In genomic region chr20:45339799-45340198, GRCh38 we compare ENCODE assay signal across 15 cellular contexts. TPM values are rescaled to one million over a fixed set of nuclear protein-coding genes. Genes with fewer than 3 reads are reported as not detected.
DNase-seq lines count a peak whose midpoint lies in the region; ATAC-seq, FAIRE-seq and TF ChIP-seq lines count a peak whose summit lies in the region.
"Had no signal": no experiment of that assay in that cellular context is flagged by ENCODE, and none has a peak within 500 bp of the region (broad histone marks: within the 10 kb centered on the region; RNA-seq: fewer than 3 reads in every experiment).

No MANE protein-coding gene starts in this region.

- TF ChIP-seq CTCF in body of pancreas (IDR thresholded peaks at IDR 0.05): no peak
- no peak for TF ChIP-seq CTCF in mesothelial cell of epicardium (IDR thresholded peaks at IDR 0.05; ENCODE audit: unreplicated experiment)
- no peak for TF ChIP-seq CTCF in upper lobe of left lung (IDR thresholded peaks at IDR 0.05)
- TF ChIP-seq CTCF in natural killer cell (IDR thresholded peaks at IDR 0.05): no peak
- TF ChIP-seq CTCF in D721Med (IDR thresholded peaks at IDR 0.05; ENCODE audit: insufficient read depth, missing control alignments): no peak

- intact Hi-C loops in body of pancreas (cut with DNase I): no loop called here
- intact Hi-C loops in natural killer cell (cut with micrococcal nuclease): no loop called here

- H3K27ac ChIP-seq in body of pancreas: peak overlapping the region; percentile 91 to 99 (median 98)
- H3K27ac ChIP-seq in upper lobe of left lung: peak overlapping the region; percentile 76 to 92 (median 92)
- H3K27ac ChIP-seq: SJCRH30 had no signal

- H3K27ac Mint-ChIP-seq in mesothelial cell of epicardium (peak overlapping the region; percentile 98), natural killer cell (no peak overlapping the region)
- H3K27ac Mint-ChIP-seq: activated B cell treated with CpG ODN at 0.5 μM for 24 hours; activated T-cell treated with anti-CD3 and anti-CD28 coated beads, Interleukin-2, amount 50 U/mL, for 24 hours had no signal

- H3K27me3 Mint-ChIP-seq in mesothelial cell of epicardium (ENCODE audit: low read depth) (no peaks in the 10 kb centered on the region), natural killer cell (ENCODE audit: low read depth in 2 of 2) (no peaks in the 10 kb centered on the region)
- H3K27me3 Mint-ChIP-seq: activated T-cell treated with anti-CD3 and anti-CD28 coated beads, Interleukin-2, amount 50 U/mL, for 24 hours had no signal

- H3K4me3 ChIP-seq in body of pancreas: no peak overlapping the region
- H3K4me3 ChIP-seq in upper lobe of left lung: no peak overlapping the region
- H3K4me3 ChIP-seq: SJCRH30 had no signal

- H3K9me3 ChIP-seq in body of pancreas: no peaks in the 10 kb centered on the region
- H3K9me3 ChIP-seq in upper lobe of left lung: no peaks in the 10 kb centered on the region
- H3K9me3 ChIP-seq: SJCRH30 had no signal

- ATAC-seq in body of pancreas (no peak), upper lobe of left lung (ENCODE audit: low FRiP score in 2 of 2) (no peak), natural killer cell (no peak), GM18873 (IDR thresholded peaks at IDR 0.05; ENCODE audit: low FRiP score, unreplicated experiment) (no peak)

- TF ChIP-seq EP300 in upper lobe of left lung (IDR thresholded peaks at IDR 0.05): no peak

- H3K4me3 Mint-ChIP-seq in mesothelial cell of epicardium: no peak overlapping the region
- no peak overlapping the region for H3K4me3 Mint-ChIP-seq in natural killer cell
- H3K4me3 Mint-ChIP-seq: activated B cell treated with CpG ODN at 0.5 μM for 24 hours; activated T-cell treated with anti-CD3 and anti-CD28 coated beads, Interleukin-2, amount 50 U/mL, for 24 hours had no signal

- H3K9me3 Mint-ChIP-seq in mesothelial cell of epicardium: no peaks in the 10 kb centered on the region
- H3K9me3 Mint-ChIP-seq in natural killer cell: no peaks in the 10 kb centered on the region
- H3K9me3 Mint-ChIP-seq: activated B cell treated with CpG ODN at 0.5 μM for 24 hours; activated T-cell treated with anti-CD3 and anti-CD28 coated beads, Interleukin-2, amount 50 U/mL, for 24 hours; naive B cell had no signal

- H3K36me3 Mint-ChIP-seq in mesothelial cell of epicardium (peaks cover 5% of the 10 kb centered on the region), natural killer cell (no peaks in the 10 kb centered on the region)
- H3K36me3 Mint-ChIP-seq: naive B cell had no signal

- H3K27me3 ChIP-seq in body of pancreas (no peaks in the 10 kb centered on the region), upper lobe of left lung (no peaks in the 10 kb centered on the region)
- H3K27me3 ChIP-seq: SJCRH30 had no signal

- 33 to 50% methylated on average over 2 of the region's 2 CpGs for WGBS in body of pancreas, 2 donors
- 97 to 100% methylated on average over 1 to 2 of the region's 2 CpGs for WGBS in upper lobe of left lung, 2 donors

- H3K36me3 ChIP-seq in body of pancreas (replicated peaks in 1 of 2; ENCODE audit: insufficient read depth in 1 of 2, low read depth in 2 of 2): peaks cover under 1 to 5% of the 10 kb centered on the region in 2 donors
- peaks cover 3 to 33% (median 13%) of the 10 kb centered on the region in 4 donors for H3K36me3 ChIP-seq in upper lobe of left lung
- H3K36me3 ChIP-seq: SJCRH30 had no signal

- H3K4me1 Mint-ChIP-seq in mesothelial cell of epicardium (peaks cover 74% of the 10 kb centered on the region), natural killer cell (no peaks in the 10 kb centered on the region)
- H3K4me1 Mint-ChIP-seq: activated B cell treated with CpG ODN at 0.5 μM for 24 hours had no signal

- DNase-seq in NCI-H748 (lab: John Stamatoyannopoulos, UW; ENCODE audit: unreplicated experiment): peak; percentile 55
- no peak for DNase-seq in NCI-H748 treated with DMSO at 0.1 percent for 48 hours (lab: John Stamatoyannopoulos, UW)
- DNase-seq in body of pancreas: no peak
- no peak for DNase-seq in mesothelial cell of epicardium (ENCODE audit: low spot score in 2 of 2, unreplicated experiment in 2 of 2)
- DNase-seq in upper lobe of left lung: no peak
- no peak for DNase-seq in natural killer cell
- DNase-seq in D721Med (ENCODE audit: insufficient read length, low spot score): no peak
- DNase-seq: activated B cell treated with CpG ODN at 0.5 μM for 24 hours; activated T-cell treated with anti-CD3 and anti-CD28 coated beads, Interleukin-2, amount 50 U/mL, for 24 hours; anterior cingulate cortex; Karpas-422; naive B cell; SJCRH30 had no signal

- H3K4me1 ChIP-seq in body of pancreas: peaks cover 97% of the 10 kb centered on the region
- peaks cover 53 to 85% (median 66%) of the 10 kb centered on the region in 4 donors for H3K4me1 ChIP-seq in upper lobe of left lung

- TF ChIP-seq POLR2A in body of pancreas (IDR thresholded peaks at IDR 0.05) (no peak), upper lobe of left lung (IDR thresholded peaks at IDR 0.05) (no peak)

- FAIRE-seq in D721Med (lab: Jason Lieb, UNC): no peak
- FAIRE-seq: A204.1 had no signal

RNA-seq across cellular contexts. Expression of gene SDC4, which starts 8.4 kb away (rescaled TPM):
- total RNA-seq in body of pancreas (10 to 100 TPM; 62.0 to 97.6 TPM), mesothelial cell of epicardium (44.3 to 46.7 TPM (median 46.7 TPM) in 3 replicates), upper lobe of left lung (100 to 1,000 TPM; 178 to 568 (median 291) TPM), natural killer cell (1 to 10 TPM in 2 of 3 donors, under 1 TPM in 1; 0.45 to 1.8 (median 1.5) TPM)
- total RNA-seq: activated B cell treated with CpG ODN at 0.5 μM for 24 hours had no signal

RNA-seq across cellular contexts. Expression of gene SYS1, which starts 23.2 kb away (rescaled TPM):
- 10 to 100 TPM; 14.2 to 15.3 TPM for total RNA-seq in body of pancreas
- 25.6 to 27.2 TPM (median 26.7 TPM) in 3 replicates for total RNA-seq in mesothelial cell of epicardium
- total RNA-seq in upper lobe of left lung: 10 to 100 TPM; 31.0 to 61.4 (median 50.7) TPM
- total RNA-seq in natural killer cell: 10 to 100 TPM; 73.8 to 77.4 (median 74.0) TPM

RNA-seq across cellular contexts. Expression of gene MATN4, which starts 31.7 kb away (rescaled TPM):
- total RNA-seq in body of pancreas (1 to 10 TPM; 4.9 to 5.3 TPM), mesothelial cell of epicardium (0.11 TPM in 1 of 3 replicates, not detected in the others), upper lobe of left lung (under 1 TPM in 2 of 6 donors, not detected in 4; 0.30 to 0.44 TPM), natural killer cell (not detected)
- total RNA-seq: activated B cell treated with CpG ODN at 0.5 μM for 24 hours had no signal

RNA-seq across cellular contexts. Expression of gene RBPJL, which starts 33.2 kb away (rescaled TPM):
- total RNA-seq in body of pancreas: 100 to 1,000 TPM; 306 to 837 TPM
- total RNA-seq in mesothelial cell of epicardium: not detected in 3 replicates
- under 1 TPM in 2 of 6 donors, not detected in 4; 0.09 to 0.13 TPM for total RNA-seq in upper lobe of left lung
- total RNA-seq in natural killer cell: not detected
- total RNA-seq: activated B cell treated with CpG ODN at 0.5 μM for 24 hours, SJCRH30 had no signal

RNA-seq across cellular contexts. Expression of gene TP53TG5, which starts 38.3 kb away (rescaled TPM):
- total RNA-seq in body of pancreas (not detected), mesothelial cell of epicardium (0.47 to 0.69 TPM in 2 of 3 replicates, not detected in the other), upper lobe of left lung (not detected), natural killer cell (under 1 TPM in 1 of 3 donors, not detected in 2; 0.14 TPM)
- total RNA-seq: activated B cell treated with CpG ODN at 0.5 μM for 24 hours, SJCRH30 had no signal

Comparison
In these comparisons a context has a peak if more than half of its experiments do, and no peak if none do; other contexts are left out.
1. RNA of gene SDC4, which starts 8.4 kb away (total RNA-seq): 178 to 568 TPM in upper lobe of left lung, 62.0 to 97.6 TPM in body of pancreas and 44.3 to 46.7 TPM in mesothelial cell of epicardium; 0.45 to 1.8 TPM in natural killer cell; every median in the first group is over 10 times any median in the second.